20 cellular contexts compared by ENCODE assay signal in genomic region chr7:123502216-123502615, GRCh38. TPM values are rescaled to one million over a fixed set of nuclear protein-coding genes. Genes with fewer than 3 reads are reported as not detected.
DNase-seq lines count a peak whose midpoint lies in the region; ATAC-seq and TF ChIP-seq lines count a peak whose summit lies in the region.
"Had no signal": no experiment of that assay in that cellular context is flagged by ENCODE, and none has a peak within 500 bp of the region (broad histone marks: within the 10 kb centered on the region; RNA-seq: fewer than 3 reads in every experiment).

No MANE protein-coding gene starts in this region.

- TF ChIP-seq CTCF in H9 (conservative IDR thresholded peaks at IDR 0.05) = no peak

- peaks cover 16 to 29% (median 22%) of the 10 kb centered on the region in 3 experiments for H3K36me3 Mint-ChIP-seq in H9 (ENCODE audit: insufficient read depth in 1 of 3, low read depth in 3 of 3)

- peaks cover 28 to 31% of the 10 kb centered on the region in 2 experiments for H3K4me1 Mint-ChIP-seq in H9

- H3K23ac ChIP-seq in H9 (ENCODE audit: insufficient read length, low read depth, low read length) = no peak overlapping the region
- no peak overlapping the region for H3K23ac ChIP-seq in mesendoderm (ENCODE audit: low read length)
- H3K23ac ChIP-seq in neuronal stem cell (ENCODE audit: low read depth, low read length, poor library complexity) = no peak overlapping the region

- peaks cover 22 to 25% of the 10 kb centered on the region in 2 experiments for H3K9me3 Mint-ChIP-seq in H9

- H2BK120ac ChIP-seq in H9 (ENCODE audit: low read depth, low read length, poor library complexity, severe bottlenecking) (no peak overlapping the region), mesendoderm (ENCODE audit: low read depth, low read length) (no peak overlapping the region), neuronal stem cell (ENCODE audit: low read depth, low read length) (no peak overlapping the region)

- no peak for DNase-seq in H9
- peak; percentile 26 for DNase-seq in mesendoderm
- DNase-seq in neuronal stem cell (ENCODE audit: low spot score) = peak; percentile 48
- no peak for DNase-seq in RPMI8226
- DNase-seq in pons (ENCODE audit: low spot score) = no peak
- DNase-seq: BE2C, EL, GF-D8, KBM-7, MM.1S, NCI-H1092, NCI-H1436 treated with DMSO at 0.1 percent for 48 hours, NCI-H1930, NCI-H2171, NCI-H526 treated with DMSO at 0.1 percent for 48 hours, Right ventricle myocardium superior had no signal

- H4K8ac ChIP-seq in H9 (replicated peaks; ENCODE audit: insufficient read length, low read depth, low read length) = no peak overlapping the region
- no peak overlapping the region for H4K8ac ChIP-seq in mesendoderm (ENCODE audit: low read depth, low read length)
- H4K8ac ChIP-seq in neuronal stem cell (ENCODE audit: low read depth, low read length) = no peak overlapping the region

- no CpG with 5 or more reads among the region's 5 CpGs for WGBS in H9 (ENCODE audit: extremely low coverage, insufficient read length, low lambda C conversion rate)
- 64 to 68% methylated on average over 4 to 5 of the region's 5 CpGs for WGBS in ectodermal cell, 2 experiments
- no CpG with 5 or more reads among the region's 5 CpGs for WGBS in mesendoderm (ENCODE audit: extremely low coverage, insufficient coverage, low lambda C conversion rate)
- WGBS in neuronal stem cell (ENCODE audit: extremely low coverage in 2 of 2, insufficient read length in 2 of 2, insufficient replicate concordance in 1 of 2), 2 donors = no CpG with 5 or more reads among the region's 5 CpGs

- no peak overlapping the region for H4K91ac ChIP-seq in H9 (ENCODE audit: insufficient read length, low read depth, low read length)
- H4K91ac ChIP-seq in neuronal stem cell (ENCODE audit: low read depth, low read length, poor library complexity) = no peak overlapping the region

- no peak overlapping the region for H2BK20ac ChIP-seq in H9 (ENCODE audit: low read depth, low read length, poor library complexity, severe bottlenecking)

- H3K36me3 ChIP-seq in ectodermal cell (ENCODE audit: control insufficient read depth, insufficient read depth, low read length) = no peaks in the 10 kb centered on the region
- H3K36me3 ChIP-seq in mesendoderm (ENCODE audit: control insufficient read depth, insufficient read depth, low read length) = no peaks in the 10 kb centered on the region
- no peaks in the 10 kb centered on the region for H3K36me3 ChIP-seq in neuronal stem cell (replicated peaks in 1 of 2; ENCODE audit: control insufficient read depth in 2 of 2, insufficient read depth in 2 of 2, low read length in 2 of 2)
- H3K36me3 ChIP-seq: BE2C had no signal

- no peak overlapping the region for H3K4me3 Mint-ChIP-seq in H9

- H4K5ac ChIP-seq in H9 (ENCODE audit: insufficient read length, low read depth, low read length) = no peak overlapping the region
- H4K5ac ChIP-seq in mesendoderm (ENCODE audit: low read length) = no peak overlapping the region

- H3K4me1 ChIP-seq in H9 (ENCODE audit: insufficient read depth, low read length) (no peaks in the 10 kb centered on the region), ectodermal cell (ENCODE audit: control insufficient read depth, insufficient read depth, low read length) (peaks cover 10% of the 10 kb centered on the region), mesendoderm (ENCODE audit: control insufficient read depth, low read depth, low read length) (no peaks in the 10 kb centered on the region), neuronal stem cell (ENCODE audit: control insufficient read depth in 2 of 2, insufficient read depth in 1 of 2, low read depth in 1 of 2, low read length in 2 of 2) (peaks cover 0 to 4% of the 10 kb centered on the region in 2 donors)
- H3K4me1 ChIP-seq: BE2C had no signal

- peak overlapping the region in 2 of 3 experiments; percentile 53 to 84; a peak in 4 of 7 replicates for H3K27ac Mint-ChIP-seq in H9

- peaks cover 9% of the 10 kb centered on the region for H3K9me3 ChIP-seq in H9 (ENCODE audit: control insufficient read depth, low read depth, low read length)
- H3K9me3 ChIP-seq in ectodermal cell (ENCODE audit: control insufficient read depth, low read length) = no peaks in the 10 kb centered on the region
- peaks cover 5 to 7% of the 10 kb centered on the region in 2 donors for H3K9me3 ChIP-seq in neuronal stem cell (replicated peaks in 1 of 2; ENCODE audit: control insufficient read depth in 2 of 2, insufficient read depth in 1 of 2, low read depth in 1 of 2, low read length in 2 of 2)
- H3K9me3 ChIP-seq: BE2C had no signal

- H3K4ac ChIP-seq in H9 (ENCODE audit: low read depth, low read length) (no peak overlapping the region), mesendoderm (ENCODE audit: low read depth, low read length) (no peak overlapping the region), neuronal stem cell (ENCODE audit: low read length) (no peak overlapping the region)

- H3K23me2 ChIP-seq in H9 (ENCODE audit: insufficient read length, low read depth, low read length, poor library complexity, severe bottlenecking) = no peaks in the 10 kb centered on the region

- H3K27me3 ChIP-seq in H9 (ENCODE audit: insufficient read depth, low read length) (no peaks in the 10 kb centered on the region), ectodermal cell (ENCODE audit: control insufficient read depth, insufficient read depth, low read length, poor library complexity, severe bottlenecking) (no peaks in the 10 kb centered on the region), mesendoderm (ENCODE audit: insufficient read depth, low read length, poor library complexity) (no peaks in the 10 kb centered on the region), neuronal stem cell (ENCODE audit: control insufficient read depth in 3 of 3, insufficient read depth in 3 of 3, low read depth in 1 of 3, low read length in 3 of 3) (no peaks in the 10 kb centered on the region)
- H3K27me3 ChIP-seq: BE2C had no signal

- ATAC-seq in HG02623 (IDR thresholded peaks at IDR 0.05; ENCODE audit: unreplicated experiment) = no peak

- no peak overlapping the region for H3K4me3 ChIP-seq in ectodermal cell (ENCODE audit: insufficient read depth, low read depth, low read length)
- no peak overlapping the region for H3K4me3 ChIP-seq in mesendoderm (ENCODE audit: low read length)
- no peak overlapping the region for H3K4me3 ChIP-seq in neuronal stem cell (ENCODE audit: low read length in 2 of 2)
- H3K4me3 ChIP-seq: SK-N-MC had no signal

- no peaks in the 10 kb centered on the region for H3K79me2 ChIP-seq in H9 (ENCODE audit: insufficient read depth, low read length)
- H3K79me2 ChIP-seq in mesendoderm (ENCODE audit: control insufficient read depth, insufficient read depth, low read length) = no peaks in the 10 kb centered on the region

- no peak overlapping the region for H2BK12ac ChIP-seq in H9 (ENCODE audit: insufficient read length, low read depth, low read length)
- H2BK12ac ChIP-seq in neuronal stem cell (ENCODE audit: low read length) = no peak overlapping the region

- peaks cover 2% of the 10 kb centered on the region; the same call in 1 of the 2 replicates for H3K27me3 Mint-ChIP-seq in H9 (ENCODE audit: low read depth)

- H3K56ac ChIP-seq in H9 (ENCODE audit: insufficient read length, low read depth, low read length) (no peak overlapping the region), mesendoderm (ENCODE audit: low read length) (no peak overlapping the region)

- no peak overlapping the region for H3T11ph ChIP-seq in H9 (ENCODE audit: low read length)

- H3K4me2 ChIP-seq in H9 (ENCODE audit: insufficient read depth, insufficient read length, low read length) = no peak overlapping the region
- no peak overlapping the region for H3K4me2 ChIP-seq in mesendoderm (ENCODE audit: low read length)
- H3K4me2 ChIP-seq in neuronal stem cell (ENCODE audit: insufficient read depth, low read length, poor library complexity, severe bottlenecking) = no peak overlapping the region

- H4K20me1 ChIP-seq in H9 (ENCODE audit: control insufficient read depth, insufficient read depth, insufficient read length) = no peaks in the 10 kb centered on the region

- H2AFZ ChIP-seq in H9 (ENCODE audit: low read length) = no peak overlapping the region
- H2AFZ ChIP-seq in neuronal stem cell (ENCODE audit: low read length) = no peak overlapping the region

- H3K9ac ChIP-seq in H9 (ENCODE audit: extremely low read depth, insufficient read length, low read length) = no peak overlapping the region
- no peak overlapping the region for H3K9ac ChIP-seq in mesendoderm (ENCODE audit: low read length)
- no peak overlapping the region for H3K9ac ChIP-seq in neuronal stem cell (ENCODE audit: low read depth, low read length, poor library complexity)

- H3K79me1 ChIP-seq in H9 (ENCODE audit: insufficient read depth, low read depth, low read length, poor library complexity, severe bottlenecking) = no peaks in the 10 kb centered on the region
- H3K79me1 ChIP-seq in mesendoderm (ENCODE audit: low read length) = no peaks in the 10 kb centered on the region
- no peaks in the 10 kb centered on the region for H3K79me1 ChIP-seq in neuronal stem cell (ENCODE audit: low read depth, low read length)

- no peak overlapping the region for H3K14ac ChIP-seq in H9 (ENCODE audit: insufficient read depth, low read length)
- H3K14ac ChIP-seq in neuronal stem cell (ENCODE audit: low read length) = no peak overlapping the region

- no peak overlapping the region for H2BK15ac ChIP-seq in H9 (ENCODE audit: low read depth, low read length)
- no peak overlapping the region for H2BK15ac ChIP-seq in mesendoderm (replicated peaks; ENCODE audit: low read depth)
- no peak overlapping the region for H2BK15ac ChIP-seq in neuronal stem cell (ENCODE audit: low read length)

- H3K27ac ChIP-seq in H9 (ENCODE audit: insufficient read length, low read depth, low read length) (no peak overlapping the region), ectodermal cell (ENCODE audit: insufficient read depth, low read depth, low read length, poor library complexity, severe bottlenecking) (peak overlapping the region; percentile 18), mesendoderm (ENCODE audit: low read depth, low read length) (no peak overlapping the region), neuronal stem cell (replicated peaks; ENCODE audit: low read length) (peak overlapping the region; percentile 82)
- H3K27ac ChIP-seq: SK-N-MC had no signal

- no peak overlapping the region for H2BK5ac ChIP-seq in H9 (ENCODE audit: insufficient read length, low read length)
- no peak overlapping the region for H2BK5ac ChIP-seq in mesendoderm (ENCODE audit: low read length)
- no peak overlapping the region for H2BK5ac ChIP-seq in neuronal stem cell (ENCODE audit: low read length)

- H3K18ac ChIP-seq in H9 (ENCODE audit: insufficient read length, low read depth, low read length) = no peak overlapping the region
- H3K18ac ChIP-seq in mesendoderm (ENCODE audit: low read length) = no peak overlapping the region
- no peak overlapping the region for H3K18ac ChIP-seq in neuronal stem cell (ENCODE audit: low read length)

- H2AK5ac ChIP-seq in H9 (ENCODE audit: insufficient read length, low read length) (no peak overlapping the region), mesendoderm (ENCODE audit: low read length) (no peak overlapping the region), neuronal stem cell (ENCODE audit: low read depth, low read length) (no peak overlapping the region)

RNA-seq across cellular contexts. Expression of gene IQUB, which starts 32.2 kb away (rescaled TPM):
- total RNA-seq in H9 (2021) = 0.28 and 0.39 TPM in 2 replicates
- polyA plus RNA-seq in ectodermal cell (2013, experiment 1 of 4) = 1.5 TPM
- polyA plus RNA-seq in ectodermal cell (2013, experiment 2 of 4) = 1.9 TPM
- polyA plus RNA-seq in ectodermal cell (2013, experiment 3 of 4) = 1.3 TPM
- polyA plus RNA-seq in ectodermal cell (2013, experiment 4 of 4) = 1.7 TPM
- 0.17 TPM for polyA plus RNA-seq in mesendoderm (2013, experiment 1 of 2)
- polyA plus RNA-seq in mesendoderm (2013, experiment 2 of 2) = 0.14 TPM
- polyA plus RNA-seq in neuronal stem cell (2013, experiment 1 of 2) = 0.57 TPM
- polyA plus RNA-seq in neuronal stem cell (2013, experiment 2 of 2) = 0.58 TPM
- total RNA-seq: HT1080 had no signal

RNA-seq across cellular contexts. Expression of gene NDUFA5, which starts 55.4 kb away (rescaled TPM):
- total RNA-seq in H9 (2021) = 69.4 and 76.5 TPM in 2 replicates
- 76.4 TPM for polyA plus RNA-seq in ectodermal cell (2013, experiment 1 of 4)
- polyA plus RNA-seq in ectodermal cell (2013, experiment 2 of 4) = 80.9 TPM
- 58.7 TPM for polyA plus RNA-seq in ectodermal cell (2013, experiment 3 of 4)
- polyA plus RNA-seq in ectodermal cell (2013, experiment 4 of 4) = 66.7 TPM
- 61.7 TPM for polyA plus RNA-seq in mesendoderm (2013, experiment 1 of 2)
- 60.7 TPM for polyA plus RNA-seq in mesendoderm (2013, experiment 2 of 2)
- polyA plus RNA-seq in neuronal stem cell (2013, experiment 1 of 2) = 69.3 TPM
- 71.5 TPM for polyA plus RNA-seq in neuronal stem cell (2013, experiment 2 of 2)

Comparison
In these comparisons a context has a peak if more than half of its experiments do, and no peak if none do; other contexts are left out.
1. DNase-seq: peak in mesendoderm (single experiment) and neuronal stem cell (single experiment); none in H9 (single experiment), RPMI8226 (single experiment) and pons (single experiment).
2. H3K27ac ChIP-seq: peak in ectodermal cell (single experiment) and neuronal stem cell (single experiment); none in H9 (single experiment) and mesendoderm (single experiment).